1 cellular context compared by ENCODE assay signal in genomic region chr12:69354561-69355187, GRCh38.
TF ChIP-seq lines count a peak whose summit lies in the region.

No MANE protein-coding gene starts in this region.

TF ChIP-seq in HepG2, 621 proteins besides CTCF, POLR2A, EP300 and RAD21 (continued from another document and continues in another):
- TF ChIP-seq ZNF558 (CRISPR knock-in tag; IDR thresholded peaks at IDR 0.05; ENCODE audit: borderline replicate concordance): no peak
- TF ChIP-seq PLSCR1 (CRISPR knock-in tag; IDR thresholded peaks at IDR 0.05; ENCODE audit: borderline replicate concordance): no peak
- TF ChIP-seq MIXL1 (CRISPR knock-in tag; IDR thresholded peaks at IDR 0.05): peak; percentile 72; the same call in 1 of the 2 replicates
- no peak; the same call in 1 of the 2 replicates for TF ChIP-seq RFXANK (CRISPR knock-in tag; IDR thresholded peaks at IDR 0.05)
- no peak for TF ChIP-seq ZNF207 (IDR thresholded peaks at IDR 0.05; ENCODE audit: borderline replicate concordance)
- peak; percentile 50 for TF ChIP-seq ZNF776 (CRISPR knock-in tag; IDR thresholded peaks at IDR 0.05)
- peak; percentile 27; the same call in 1 of the 2 replicates for TF ChIP-seq ZNF670 (CRISPR knock-in tag; IDR thresholded peaks at IDR 0.05; ENCODE audit: borderline replicate concordance)
- no peak for TF ChIP-seq ZNF224 (CRISPR knock-in tag; IDR thresholded peaks at IDR 0.05)
- 0 out of 2 replicates have a peak, but pooled peaks have one; percentile 19 for TF ChIP-seq HMG20A (CRISPR knock-in tag; IDR thresholded peaks at IDR 0.05; ENCODE audit: borderline replicate concordance)
- TF ChIP-seq NCOR1 (IDR thresholded peaks at IDR 0.05; ENCODE audit: borderline replicate concordance, low read length): no peak
- TF ChIP-seq FUBP1 (CRISPR knock-in tag; IDR thresholded peaks at IDR 0.05; ENCODE audit: borderline replicate concordance): peak; percentile 99; the same call in 1 of the 2 replicates
- peak; percentile 98; the same call in 1 of the 2 replicates for TF ChIP-seq ZNF318 (CRISPR knock-in tag; IDR thresholded peaks at IDR 0.05)
- no peak for TF ChIP-seq ATM (IDR thresholded peaks at IDR 0.05; ENCODE audit: borderline replicate concordance)
- no peak for TF ChIP-seq HNF4A (CRISPR knock-in tag; IDR thresholded peaks at IDR 0.05)
- no peak for TF ChIP-seq HDAC6 (IDR thresholded peaks at IDR 0.05; ENCODE audit: low read depth, low read length)
- TF ChIP-seq KLF15 (CRISPR knock-in tag; IDR thresholded peaks at IDR 0.05; ENCODE audit: borderline replicate concordance): no peak
- peak; percentile 78 for TF ChIP-seq REPIN1 (CRISPR knock-in tag; IDR thresholded peaks at IDR 0.05; ENCODE audit: borderline replicate concordance, low read depth)
- peak; percentile 73; the same call in 1 of the 2 replicates for TF ChIP-seq ZNF704 (CRISPR knock-in tag; IDR thresholded peaks at IDR 0.05; ENCODE audit: borderline replicate concordance)
- no peak for TF ChIP-seq SNRNP70 (IDR thresholded peaks at IDR 0.05; ENCODE audit: low read depth, low read length)
- no peak for TF ChIP-seq CAMTA2 (CRISPR knock-in tag; IDR thresholded peaks at IDR 0.05; ENCODE audit: borderline replicate concordance)
- peak; percentile 99 for TF ChIP-seq ZC3H4 (CRISPR knock-in tag; IDR thresholded peaks at IDR 0.05; ENCODE audit: borderline replicate concordance)
- TF ChIP-seq ZNF800 (CRISPR knock-in tag; IDR thresholded peaks at IDR 0.05): 0 out of 2 replicates have a peak, but pooled peaks have one; percentile 64
- TF ChIP-seq ZSCAN9 (CRISPR knock-in tag; IDR thresholded peaks at IDR 0.05; ENCODE audit: borderline replicate concordance): no peak
- TF ChIP-seq ZNF407 (CRISPR knock-in tag; IDR thresholded peaks at IDR 0.05; ENCODE audit: not compliant biosample characterization): no peak
- TF ChIP-seq GABPB1 (CRISPR knock-in tag; IDR thresholded peaks at IDR 0.05): no peak
- TF ChIP-seq NFKB2 (CRISPR knock-in tag; IDR thresholded peaks at IDR 0.05; ENCODE audit: borderline replicate concordance): no peak; the same call in 1 of the 2 replicates
- peak; percentile 81 for TF ChIP-seq ZSCAN21 (CRISPR knock-in tag; IDR thresholded peaks at IDR 0.05; ENCODE audit: borderline replicate concordance)
- peak; percentile 12; the same call in 1 of the 2 replicates for TF ChIP-seq ZNF281 (CRISPR knock-in tag; IDR thresholded peaks at IDR 0.05; ENCODE audit: borderline replicate concordance)
